In genomic region chr10:8360814-8361509, GRCh38 we compare ENCODE assay signal across 1 cellular context.
TF ChIP-seq lines count a peak whose summit lies in the region.

No MANE protein-coding gene starts in this region.

TF ChIP-seq in IMR-90, 13 proteins besides CTCF, POLR2A, EP300 and RAD21:
- TF ChIP-seq FOS (IDR thresholded peaks at IDR 0.05; ENCODE audit: low read depth, low read length) (no peak), MAFK (IDR thresholded peaks at IDR 0.05; ENCODE audit: low read depth, low read length) (peak; percentile 84)
- TF ChIP-seq, protein P1, sequence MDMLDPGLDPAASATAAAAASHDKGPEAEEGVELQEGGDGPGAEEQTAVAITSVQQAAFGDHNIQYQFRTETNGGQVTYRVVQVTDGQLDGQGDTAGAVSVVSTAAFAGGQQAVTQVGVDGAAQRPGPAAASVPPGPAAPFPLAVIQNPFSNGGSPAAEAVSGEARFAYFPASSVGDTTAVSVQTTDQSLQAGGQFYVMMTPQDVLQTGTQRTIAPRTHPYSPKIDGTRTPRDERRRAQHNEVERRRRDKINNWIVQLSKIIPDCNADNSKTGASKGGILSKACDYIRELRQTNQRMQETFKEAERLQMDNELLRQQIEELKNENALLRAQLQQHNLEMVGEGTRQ (IDR thresholded peaks at IDR 0.05; ENCODE audit: low read depth, low read length), result no peak
